In the genomic region with DNA sequence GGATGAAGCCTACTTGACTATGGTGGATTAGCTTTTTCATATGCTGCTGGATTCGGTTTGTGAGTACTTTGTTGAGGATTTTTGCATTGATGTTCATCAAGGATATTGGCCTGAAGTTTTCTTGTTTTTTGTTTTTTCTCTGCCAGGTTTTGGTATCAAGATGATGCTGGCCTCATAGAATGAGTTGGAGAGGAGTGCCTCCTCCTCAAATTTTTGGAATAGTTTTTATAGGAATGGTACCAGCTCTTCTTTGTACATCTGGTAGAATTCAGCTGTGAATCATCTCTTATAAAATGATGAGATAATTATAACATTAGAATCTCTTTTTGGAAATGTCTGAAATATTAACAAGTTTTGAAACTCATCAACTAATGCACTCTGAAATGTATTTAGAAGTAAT, we compare ENCODE assay signal across 13 cellular contexts.
DNase-seq lines count a peak whose midpoint lies in the region; ATAC-seq and TF ChIP-seq lines count a peak whose summit lies in the region.
"Had no signal": no experiment of that assay in that cellular context is flagged by ENCODE, and none has a peak within 500 bp of the region (broad histone marks: within the 10 kb centered on the region; RNA-seq: fewer than 3 reads in every experiment).

No MANE protein-coding gene starts in this region.

- H2AFZ ChIP-seq in GM23248, result no peak overlapping the region

- TF ChIP-seq POLR2A in upper lobe of left lung (IDR thresholded peaks at IDR 0.05), result no peak

- no peaks in the 10 kb centered on the region for H4K20me1 ChIP-seq in GM23248 (ENCODE audit: insufficient read depth)

- H3K4me3 ChIP-seq in GM23248 (no peak overlapping the region), upper lobe of left lung (no peak overlapping the region)
- H3K4me3 ChIP-seq: HAP-1, K562 had no signal

- H3K4me2 ChIP-seq in GM23248 (ENCODE audit: unreplicated experiment), result peak overlapping the region; percentile 69

- no peaks in the 10 kb centered on the region for H3K9me3 ChIP-seq in GM23248 (ENCODE audit: low read depth)
- no peaks in the 10 kb centered on the region for H3K9me3 ChIP-seq in upper lobe of left lung
- H3K9me3 ChIP-seq: HAP-1 had no signal

- H3K27ac ChIP-seq in GM23248 (peak overlapping the region; percentile 36), upper lobe of left lung (no peak overlapping the region)
- H3K27ac ChIP-seq: HL-60 had no signal

- peaks cover 25% of the 10 kb centered on the region for H3F3A ChIP-seq in GM23248 (ENCODE audit: insufficient read depth)

- H3K9ac ChIP-seq in GM23248, result no peak overlapping the region

- TF ChIP-seq CTCF in omental fat pad (IDR thresholded peaks at IDR 0.05) (no peak), upper lobe of left lung (IDR thresholded peaks at IDR 0.05) (no peak)

- in situ Hi-C loops in GM23248 (cut with MboI), result no loop called here

- TF ChIP-seq EP300 in upper lobe of left lung (IDR thresholded peaks at IDR 0.05), result no peak

- H3K9me2 ChIP-seq in GM23248 (ENCODE audit: insufficient read depth), result no peaks in the 10 kb centered on the region

- peak; percentile 77 for ATAC-seq in omental fat pad (ENCODE audit: low FRiP score)
- no peak for ATAC-seq in HG03571 (IDR thresholded peaks at IDR 0.05; ENCODE audit: unreplicated experiment)
- ATAC-seq in upper lobe of left lung (ENCODE audit: low FRiP score in 2 of 2), result no peak
- ATAC-seq in GM21367 (IDR thresholded peaks at IDR 0.05; ENCODE audit: unreplicated experiment), result no peak
- ATAC-seq: CD8-positive, alpha-beta T cell; K562 had no signal

- peak; percentile 59 for DNase-seq in GM23248
- DNase-seq in amniotic epithelial cell (ENCODE audit: low read depth), result peak; percentile 33
- DNase-seq in omental fat pad (ENCODE audit: low spot score), result no peak
- no peak for DNase-seq in KG1 (lab: John Stamatoyannopoulos, UW)
- DNase-seq in upper lobe of left lung, result no peak
- DNase-seq: CD8-positive, alpha-beta T cell; COR-L47; DND-41 had no signal

- WGBS in GM23248 (ENCODE audit: low coverage in 1 of 2, low lambda C conversion rate in 2 of 2, missing lambda C conversion rate in 2 of 2), 2 experiments, result 0 to 15% methylated on average over 1 of the region's 1 CpG
- WGBS in upper lobe of left lung, 2 donors, result 90 to 98% methylated on average over 1 of the region's 1 CpG

- H3K79me2 ChIP-seq in GM23248 (ENCODE audit: insufficient read depth), result no peaks in the 10 kb centered on the region

- H3K27me3 ChIP-seq in GM23248 (replicated peaks; ENCODE audit: insufficient read depth) (no peaks in the 10 kb centered on the region), upper lobe of left lung (no peaks in the 10 kb centered on the region)

- no peaks in the 10 kb centered on the region for H3K36me3 ChIP-seq in GM23248 (ENCODE audit: low read depth)
- H3K36me3 ChIP-seq in upper lobe of left lung, result no peaks in the 10 kb centered on the region
- H3K36me3 ChIP-seq: HAP-1 had no signal

- H3K4me1 ChIP-seq in GM23248 (ENCODE audit: insufficient read depth) (peaks cover 25% of the 10 kb centered on the region), upper lobe of left lung (peaks cover 0 to 4% (median 0%) of the 10 kb centered on the region in 4 donors)
- H3K4me1 ChIP-seq: HAP-1 had no signal

Comparison
In these comparisons a context has a peak if more than half of its experiments do, and no peak if none do; other contexts are left out.
1. DNase-seq: peak in GM23248 (single experiment) and amniotic epithelial cell (single experiment); none in omental fat pad (single experiment), KG1 (single experiment) and upper lobe of left lung (0 of 2).